1 cellular context compared by ENCODE assay signal in the genomic region with DNA sequence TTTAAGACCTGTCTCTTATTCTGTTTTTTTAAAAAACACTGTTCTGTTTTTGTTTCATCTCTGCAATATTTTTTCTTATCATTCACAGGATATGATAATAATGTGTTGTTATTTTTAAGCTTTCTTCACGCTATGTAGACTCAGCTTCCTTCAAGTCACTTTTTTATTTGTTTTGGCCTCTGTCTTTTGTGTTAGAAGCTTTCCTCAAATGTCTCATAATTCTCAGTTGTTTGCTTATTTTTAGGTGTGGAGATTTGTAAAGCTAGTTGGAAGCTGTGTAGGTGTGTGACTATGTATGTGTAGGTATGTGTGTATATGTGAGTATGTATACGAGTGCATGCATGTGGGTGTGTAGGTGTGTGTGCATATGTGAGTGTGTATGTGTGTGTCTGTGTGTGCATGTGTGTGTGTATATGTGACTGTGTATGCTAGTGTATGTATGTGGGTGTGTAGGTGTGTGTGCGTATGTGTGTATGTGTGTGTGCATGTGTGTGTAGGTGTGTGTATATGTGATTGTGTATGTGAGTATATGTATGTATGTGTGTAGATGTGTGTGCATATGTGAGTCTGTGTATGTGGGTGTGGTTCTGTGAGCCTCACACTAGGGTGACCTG.
TF ChIP-seq lines count a peak whose summit lies in the region.

No MANE protein-coding gene starts in this region.

TF ChIP-seq in HepG2, 621 proteins besides CTCF, POLR2A, EP300 and RAD21 (continued from another document):
- TF ChIP-seq, protein P1, sequence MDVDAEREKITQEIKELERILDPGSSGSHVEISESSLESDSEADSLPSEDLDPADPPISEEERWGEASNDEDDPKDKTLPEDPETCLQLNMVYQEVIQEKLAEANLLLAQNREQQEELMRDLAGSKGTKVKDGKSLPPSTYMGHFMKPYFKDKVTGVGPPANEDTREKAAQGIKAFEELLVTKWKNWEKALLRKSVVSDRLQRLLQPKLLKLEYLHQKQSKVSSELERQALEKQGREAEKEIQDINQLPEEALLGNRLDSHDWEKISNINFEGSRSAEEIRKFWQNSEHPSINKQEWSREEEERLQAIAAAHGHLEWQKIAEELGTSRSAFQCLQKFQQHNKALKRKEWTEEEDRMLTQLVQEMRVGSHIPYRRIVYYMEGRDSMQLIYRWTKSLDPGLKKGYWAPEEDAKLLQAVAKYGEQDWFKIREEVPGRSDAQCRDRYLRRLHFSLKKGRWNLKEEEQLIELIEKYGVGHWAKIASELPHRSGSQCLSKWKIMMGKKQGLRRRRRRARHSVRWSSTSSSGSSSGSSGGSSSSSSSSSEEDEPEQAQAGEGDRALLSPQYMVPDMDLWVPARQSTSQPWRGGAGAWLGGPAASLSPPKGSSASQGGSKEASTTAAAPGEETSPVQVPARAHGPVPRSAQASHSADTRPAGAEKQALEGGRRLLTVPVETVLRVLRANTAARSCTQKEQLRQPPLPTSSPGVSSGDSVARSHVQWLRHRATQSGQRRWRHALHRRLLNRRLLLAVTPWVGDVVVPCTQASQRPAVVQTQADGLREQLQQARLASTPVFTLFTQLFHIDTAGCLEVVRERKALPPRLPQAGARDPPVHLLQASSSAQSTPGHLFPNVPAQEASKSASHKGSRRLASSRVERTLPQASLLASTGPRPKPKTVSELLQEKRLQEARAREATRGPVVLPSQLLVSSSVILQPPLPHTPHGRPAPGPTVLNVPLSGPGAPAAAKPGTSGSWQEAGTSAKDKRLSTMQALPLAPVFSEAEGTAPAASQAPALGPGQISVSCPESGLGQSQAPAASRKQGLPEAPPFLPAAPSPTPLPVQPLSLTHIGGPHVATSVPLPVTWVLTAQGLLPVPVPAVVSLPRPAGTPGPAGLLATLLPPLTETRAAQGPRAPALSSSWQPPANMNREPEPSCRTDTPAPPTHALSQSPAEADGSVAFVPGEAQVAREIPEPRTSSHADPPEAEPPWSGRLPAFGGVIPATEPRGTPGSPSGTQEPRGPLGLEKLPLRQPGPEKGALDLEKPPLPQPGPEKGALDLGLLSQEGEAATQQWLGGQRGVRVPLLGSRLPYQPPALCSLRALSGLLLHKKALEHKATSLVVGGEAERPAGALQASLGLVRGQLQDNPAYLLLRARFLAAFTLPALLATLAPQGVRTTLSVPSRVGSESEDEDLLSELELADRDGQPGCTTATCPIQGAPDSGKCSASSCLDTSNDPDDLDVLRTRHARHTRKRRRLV (CRISPR knock-in tag; IDR thresholded peaks at IDR 0.05), result no peak
- no peak for TF ChIP-seq TRIM24 (CRISPR knock-in tag; IDR thresholded peaks at IDR 0.05)
- TF ChIP-seq, protein P2, sequence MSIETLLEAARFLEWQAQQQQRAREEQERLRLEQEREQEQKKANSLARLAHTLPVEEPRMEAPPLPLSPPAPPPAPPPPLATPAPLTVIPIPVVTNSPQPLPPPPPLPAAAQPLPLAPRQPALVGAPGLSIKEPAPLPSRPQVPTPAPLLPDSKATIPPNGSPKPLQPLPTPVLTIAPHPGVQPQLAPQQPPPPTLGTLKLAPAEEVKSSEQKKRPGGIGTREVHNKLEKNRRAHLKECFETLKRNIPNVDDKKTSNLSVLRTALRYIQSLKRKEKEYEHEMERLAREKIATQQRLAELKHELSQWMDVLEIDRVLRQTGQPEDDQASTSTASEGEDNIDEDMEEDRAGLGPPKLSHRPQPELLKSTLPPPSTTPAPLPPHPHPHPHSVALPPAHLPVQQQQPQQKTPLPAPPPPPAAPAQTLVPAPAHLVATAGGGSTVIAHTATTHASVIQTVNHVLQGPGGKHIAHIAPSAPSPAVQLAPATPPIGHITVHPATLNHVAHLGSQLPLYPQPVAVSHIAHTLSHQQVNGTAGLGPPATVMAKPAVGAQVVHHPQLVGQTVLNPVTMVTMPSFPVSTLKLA (IDR thresholded peaks at IDR 0.05), result peak; percentile 20; the same call in 1 of the 2 replicates
- TF ChIP-seq NCOA2 (CRISPR knock-in tag; IDR thresholded peaks at IDR 0.05), result no peak
- TF ChIP-seq ZNF207 (IDR thresholded peaks at IDR 0.05; ENCODE audit: borderline replicate concordance), result 0 out of 2 replicates have a peak, but pooled peaks have one; percentile 65
- 0 out of 2 replicates have a peak, but pooled peaks have one; percentile 9 for TF ChIP-seq ZBTB40 (IDR thresholded peaks at IDR 0.05)
- TF ChIP-seq ZBTB40 (CRISPR knock-in tag; IDR thresholded peaks at IDR 0.05), result no peak
TF ChIP-seq in HepG2: peak in this region for 4.
